Comparison of ENCODE assay signal across 12 cellular contexts in the genomic region with DNA sequence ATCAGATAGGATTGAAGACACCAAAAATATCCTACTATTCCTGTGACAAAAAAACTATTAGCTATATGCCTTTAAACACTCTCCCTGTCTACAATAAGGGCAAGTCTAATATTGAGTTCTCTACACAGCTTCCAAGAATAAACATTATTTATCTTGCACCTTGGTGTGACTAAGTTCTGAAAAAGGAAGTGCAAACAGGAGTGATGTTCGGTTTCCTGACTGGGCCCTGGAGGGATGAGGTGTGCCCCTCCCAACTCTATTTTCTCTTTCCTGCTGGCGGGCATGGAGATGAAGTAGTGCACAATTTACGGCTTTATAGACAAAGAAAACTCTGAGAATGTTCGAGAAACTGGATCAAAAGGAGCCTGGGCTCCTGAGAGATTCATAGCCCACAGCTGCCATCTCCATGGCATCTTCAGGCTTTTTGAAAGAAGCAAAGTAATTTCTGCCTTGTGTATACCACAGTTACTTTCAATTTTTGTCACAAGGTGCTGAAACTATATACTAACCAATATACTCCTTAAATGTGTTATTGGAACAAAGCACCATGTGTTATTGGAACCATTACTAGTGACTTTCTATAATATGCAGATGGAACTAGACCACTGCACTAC. TPM values are rescaled to one million over a fixed set of nuclear protein-coding genes. Genes with fewer than 3 reads are reported as not detected.
A peak's percentile ranks its signal among the peaks of the same experiment; 100 is the strongest.
DNase-seq lines count a peak whose midpoint lies in the region; ATAC-seq and TF ChIP-seq lines count a peak whose summit lies in the region.
"Had no signal": no experiment of that assay in that cellular context is flagged by ENCODE, and none has a peak within 500 bp of the region (broad histone marks: within the 10 kb centered on the region; RNA-seq: fewer than 3 reads in every experiment).

No MANE protein-coding gene starts in this region.

- H3K36me3 ChIP-seq in GM23248 (ENCODE audit: low read depth) (no peaks in the 10 kb centered on the region), suprapubic skin (no peaks in the 10 kb centered on the region)

- no peak for TF ChIP-seq EP300 in suprapubic skin (IDR thresholded peaks at IDR 0.05)

- no peak for DNase-seq in GM23248
- DNase-seq in germinal center (ENCODE audit: low spot score), result no peak
- no peak for DNase-seq in DMS 273 (lab: John Stamatoyannopoulos, UW; ENCODE audit: unreplicated experiment)
- no peak for DNase-seq in suprapubic skin (ENCODE audit: low spot score in 2 of 2)
- DNase-seq: activated CD4-positive, CD25-positive, alpha-beta regulatory T cell; HFFc6; NCI-H69 had no signal

- H3K9me2 ChIP-seq in GM23248 (ENCODE audit: insufficient read depth), result no peaks in the 10 kb centered on the region

- in situ Hi-C loops in GM23248 (cut with MboI), result no loop called here

- H3K4me1 ChIP-seq in GM23248 (ENCODE audit: insufficient read depth), result no peaks in the 10 kb centered on the region
- H3K4me1 ChIP-seq in suprapubic skin, result no peaks in the 10 kb centered on the region

- H3K9ac ChIP-seq in GM23248, result no peak overlapping the region

- no peaks in the 10 kb centered on the region for H3F3A ChIP-seq in GM23248 (ENCODE audit: insufficient read depth)

- ATAC-seq in GM18502 (IDR thresholded peaks at IDR 0.05; ENCODE audit: poor library complexity, unreplicated experiment), result peak; percentile 97
- peak; percentile 90 for ATAC-seq in GM19463 (IDR thresholded peaks at IDR 0.05; ENCODE audit: unreplicated experiment)
- ATAC-seq in HG02884 (IDR thresholded peaks at IDR 0.05; ENCODE audit: unreplicated experiment), result peak; percentile 97
- ATAC-seq in HG03520 (IDR thresholded peaks at IDR 0.05; ENCODE audit: unreplicated experiment), result peak; percentile 93

- H2AFZ ChIP-seq in GM23248, result no peak overlapping the region

- no peak for TF ChIP-seq CTCF in suprapubic skin (IDR thresholded peaks at IDR 0.05)

- 53% methylated on average over 4 of the region's 4 CpGs for WGBS in GM23248 (ENCODE audit: low coverage in 1 of 2, low lambda C conversion rate in 2 of 2, missing lambda C conversion rate in 2 of 2), 2 experiments
- WGBS in suprapubic skin, result 45% methylated on average over 4 of the region's 4 CpGs

- no peak overlapping the region for H3K27ac ChIP-seq in GM23248
- H3K27ac ChIP-seq in suprapubic skin, result no peak overlapping the region

- H3K9me3 ChIP-seq in GM23248 (ENCODE audit: low read depth) (no peaks in the 10 kb centered on the region), suprapubic skin (no peaks in the 10 kb centered on the region)

- H3K27me3 ChIP-seq in GM23248 (replicated peaks; ENCODE audit: insufficient read depth) (no peaks in the 10 kb centered on the region), suprapubic skin (no peaks in the 10 kb centered on the region)

- no peaks in the 10 kb centered on the region for H4K20me1 ChIP-seq in GM23248 (ENCODE audit: insufficient read depth)

- no peak overlapping the region for H3K4me3 ChIP-seq in GM23248
- H3K4me3 ChIP-seq in suprapubic skin, result no peak overlapping the region

- H3K79me2 ChIP-seq in GM23248 (ENCODE audit: insufficient read depth), result no peaks in the 10 kb centered on the region

- no peak for TF ChIP-seq POLR2A in suprapubic skin (IDR thresholded peaks at IDR 0.05)

- no peak overlapping the region for H3K4me2 ChIP-seq in GM23248 (ENCODE audit: unreplicated experiment)

RNA-seq across cellular contexts. Expression of a gene that starts 22.3 kb away (rescaled TPM):
- total RNA-seq in GM23248 (2014; rRNA removed; shearing (Covaris generic)), result 0.63 and 1.2 TPM in 2 replicates
- polyA plus RNA-seq in GM23248 (2016; fragmentation: Nextera tagmentation; extraction: Ambion mirVana), result 0.86 and 1.3 TPM in 2 replicates
- 10 to 100 TPM; 41.5 to 70.9 (median 59.3) TPM for total RNA-seq in suprapubic skin
- total RNA-seq: activated T-helper 1 cell treated with anti-CD3 and anti-CD28 coated beads, Interleukin-12 subunit alpha, Interleukin-12 subunit beta, Interleukin-2, Interleukin-4 antibody, amounts not matched to agents 30 ng/mL and 10 ng/mL and 1 ng/mL, durations not matched to agents 14 hours and 24 hours and 36 hours had no signal

Comparison
In these comparisons a context has a peak if more than half of its experiments do, and no peak if none do; other contexts are left out.
1. RNA of a gene that starts 22.3 kb away (total RNA-seq): 41.5 to 70.9 TPM in suprapubic skin; 0.63 to 1.2 TPM in GM23248; every median in the first group is over 10 times any median in the second.
2. Peak in every context shown above with its lines, with median percentiles within 50 percentile points of each other: ATAC-seq.